In genomic region chr1:184559117-184559713, GRCh38 we compare ENCODE assay signal across 23 cellular contexts.
DNase-seq lines count a peak whose midpoint lies in the region; ATAC-seq lines count a peak whose summit lies in the region.
"Had no signal": no experiment of that assay in that cellular context is flagged by ENCODE, and none has a peak within 500 bp of the region (broad histone marks: within the 10 kb centered on the region; RNA-seq: fewer than 3 reads in every experiment).

No MANE protein-coding gene starts in this region.

- H3K9me3 ChIP-seq in SK-N-MC (ENCODE audit: low read depth, low read length), result no peaks in the 10 kb centered on the region
- H3K9me3 ChIP-seq: SK-N-SH had no signal

- H3K27me3 Mint-ChIP-seq in immature natural killer cell (ENCODE audit: low read depth in 3 of 3), result peaks cover 0 to 2% (median 0%) of the 10 kb centered on the region in 3 donors

- ATAC-seq in HG03432 (IDR thresholded peaks at IDR 0.05; ENCODE audit: unreplicated experiment) (no peak), GM21825 (IDR thresholded peaks at IDR 0.05; ENCODE audit: unreplicated experiment) (no peak)
- ATAC-seq: K562 had no signal

- H3K9ac ChIP-seq in SK-N-MC (ENCODE audit: insufficient read length), result no peak overlapping the region
- H3K9ac ChIP-seq: SK-N-SH had no signal

- H3K27ac ChIP-seq in SK-N-MC, result peak overlapping the region; percentile 90

- H3K9me3 Mint-ChIP-seq in immature natural killer cell, result no peaks in the 10 kb centered on the region

- H3K36me3 Mint-ChIP-seq in immature natural killer cell, result no peaks in the 10 kb centered on the region
- H3K36me3 Mint-ChIP-seq: CD4-positive, CD25-positive, alpha-beta regulatory T cell had no signal

- no peak overlapping the region for H3K4me3 ChIP-seq in SK-N-MC
- H3K4me3 ChIP-seq: K562 had no signal

- peaks cover 82 to 92% of the 10 kb centered on the region in 2 donors for H3K4me1 Mint-ChIP-seq in immature natural killer cell
- H3K4me1 Mint-ChIP-seq: B cell had no signal

- H3K4me3 Mint-ChIP-seq in immature natural killer cell, result no peak overlapping the region
- H3K4me3 Mint-ChIP-seq: B cell; CD4-positive, CD25-positive, alpha-beta regulatory T cell had no signal

- no peaks in the 10 kb centered on the region for H3K36me3 ChIP-seq in SK-N-MC (ENCODE audit: insufficient read depth, low read length)

- H3K27ac Mint-ChIP-seq in immature natural killer cell, result peak overlapping the region in 5 of 6 donors; percentile 12 to 70 (median 43)
- H3K27ac Mint-ChIP-seq: B cell; CD4-positive, CD25-positive, alpha-beta regulatory T cell had no signal

- DNase-seq in SKM-1 (lab: John Stamatoyannopoulos, UW; ENCODE audit: unreplicated experiment) (peak; percentile 16), SKM-1 treated with dmso at 0.1 percent for 144 hours (lab: John Stamatoyannopoulos, UW; ENCODE audit: unreplicated experiment) (no peak), SK-N-MC (ENCODE audit: low read depth, low spot score) (peak; percentile 83), immature natural killer cell (no peak), renal cortical epithelial cell (ENCODE audit: low read depth) (peak; percentile 7), OCI-M2 (lab: John Stamatoyannopoulos, UW; ENCODE audit: unreplicated experiment) (no peak)
- DNase-seq: 8988T; CD4-positive, CD25-positive, alpha-beta regulatory T cell; COR-L47; DMS 273 treated with DMSO at 0.1 percent for 48 hours; DND-41; NCI-H1092 treated with DMSO at 0.1 percent for 48 hours; NCI-H2081; NCI-H2171 treated with DMSO at 0.1 percent for 48 hours; NCI-H446; NCI-H69; NK-92 treated with Interleukin-12 subunit alpha and Interleukin-12 subunit beta, amount 100 ng/mL, for 24 hours; Right ventricle myocardium superior; SK-N-SH had no signal

Comparison
In these comparisons a context has a peak if more than half of its experiments do, and no peak if none do; other contexts are left out.
1. DNase-seq: peak in SKM-1 (single experiment), SK-N-MC (single experiment) and renal cortical epithelial cell (single experiment); none in SKM-1 treated with dmso at 0.1 percent for 144 hours (single experiment), immature natural killer cell (0 of 3) and OCI-M2 (single experiment).